8 cellular contexts compared by ENCODE assay signal in genomic region chr3:33717616-33717865, GRCh38. TPM values are rescaled to one million over a fixed set of nuclear protein-coding genes. Genes with fewer than 3 reads are reported as not detected.
DNase-seq lines count a peak whose midpoint lies in the region; ATAC-seq and TF ChIP-seq lines count a peak whose summit lies in the region.

No MANE protein-coding gene starts in this region.

- H3K27ac ChIP-seq in caudate nucleus (ENCODE audit: low read depth, low read length) (peak overlapping the region; percentile 93), left lung (peak overlapping the region; percentile 94 to 98)

- no peaks in the 10 kb centered on the region for H3K27me3 ChIP-seq in left lung

- DNase-seq in activated CD4-positive, alpha-beta T cell treated with anti-CD3 and anti-CD28 coated beads for 1 hour: peak; percentile 33
- no peak for DNase-seq in activated CD4-positive, alpha-beta T cell treated with anti-CD3 and anti-CD28 coated beads for 4 hours
- peak in 17 of 61 donors; percentile 8 to 68 (median 43) for DNase-seq in caudate nucleus (lab: John Stamatoyannopoulos, UW)
- DNase-seq in left lung: peak; percentile 80 to 94
- peak; percentile 21 to 53 (median 26) for DNase-seq in stimulated activated CD4-positive, alpha-beta T cell treated with anti-CD3 and anti-CD28 coated beads, TNF-alpha, amount 100 ng/mL, for 48 hours (ENCODE audit: low read depth in 3 of 3)
- DNase-seq in iPS-NIHi7 (ENCODE audit: extremely low spot score): no peak

- H3K4me3 ChIP-seq in left lung: peak overlapping the region; percentile 67 to 69

- H3K36me3 ChIP-seq in left lung: no peaks in the 10 kb centered on the region

- no peak for TF ChIP-seq CTCF in left lung (IDR thresholded peaks at IDR 0.05)

- intact Hi-C loops in left lung (cut with DNase I): loop anchor here in 1 of 2 donors (10.0 kb wide), 1 partner anchor 83 kb away; no protein-coding TSS in a partner anchor

- ATAC-seq in HG02852 (IDR thresholded peaks at IDR 0.05; ENCODE audit: unreplicated experiment) (peak; percentile 65), left lung (peak; percentile 83)

- no peaks in the 10 kb centered on the region for H3K9me3 ChIP-seq in left lung

- H3K4me1 ChIP-seq in left lung: peaks cover 10 to 14% of the 10 kb centered on the region in 2 donors

TF ChIP-seq in PFSK-1, 5 proteins besides CTCF, POLR2A, EP300 and RAD21:
- no peak for TF ChIP-seq POLR2AphosphoS5 (IDR thresholded peaks at IDR 0.05; ENCODE audit: low read depth, low read length)
- TF ChIP-seq, protein P1, sequence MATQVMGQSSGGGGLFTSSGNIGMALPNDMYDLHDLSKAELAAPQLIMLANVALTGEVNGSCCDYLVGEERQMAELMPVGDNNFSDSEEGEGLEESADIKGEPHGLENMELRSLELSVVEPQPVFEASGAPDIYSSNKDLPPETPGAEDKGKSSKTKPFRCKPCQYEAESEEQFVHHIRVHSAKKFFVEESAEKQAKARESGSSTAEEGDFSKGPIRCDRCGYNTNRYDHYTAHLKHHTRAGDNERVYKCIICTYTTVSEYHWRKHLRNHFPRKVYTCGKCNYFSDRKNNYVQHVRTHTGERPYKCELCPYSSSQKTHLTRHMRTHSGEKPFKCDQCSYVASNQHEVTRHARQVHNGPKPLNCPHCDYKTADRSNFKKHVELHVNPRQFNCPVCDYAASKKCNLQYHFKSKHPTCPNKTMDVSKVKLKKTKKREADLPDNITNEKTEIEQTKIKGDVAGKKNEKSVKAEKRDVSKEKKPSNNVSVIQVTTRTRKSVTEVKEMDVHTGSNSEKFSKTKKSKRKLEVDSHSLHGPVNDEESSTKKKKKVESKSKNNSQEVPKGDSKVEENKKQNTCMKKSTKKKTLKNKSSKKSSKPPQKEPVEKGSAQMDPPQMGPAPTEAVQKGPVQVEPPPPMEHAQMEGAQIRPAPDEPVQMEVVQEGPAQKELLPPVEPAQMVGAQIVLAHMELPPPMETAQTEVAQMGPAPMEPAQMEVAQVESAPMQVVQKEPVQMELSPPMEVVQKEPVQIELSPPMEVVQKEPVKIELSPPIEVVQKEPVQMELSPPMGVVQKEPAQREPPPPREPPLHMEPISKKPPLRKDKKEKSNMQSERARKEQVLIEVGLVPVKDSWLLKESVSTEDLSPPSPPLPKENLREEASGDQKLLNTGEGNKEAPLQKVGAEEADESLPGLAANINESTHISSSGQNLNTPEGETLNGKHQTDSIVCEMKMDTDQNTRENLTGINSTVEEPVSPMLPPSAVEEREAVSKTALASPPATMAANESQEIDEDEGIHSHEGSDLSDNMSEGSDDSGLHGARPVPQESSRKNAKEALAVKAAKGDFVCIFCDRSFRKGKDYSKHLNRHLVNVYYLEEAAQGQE (IDR thresholded peaks at IDR 0.05; ENCODE audit: insufficient read depth in 1 of 2, low read depth in 2 of 2, low read length in 2 of 2): no peak
- TF ChIP-seq FOXP2 (optimal IDR thresholded peaks at IDR 0.05; ENCODE audit: borderline replicate concordance, extremely low read depth, extremely low read length, insufficient read depth): peak; percentile 11
- no peak for TF ChIP-seq TAF1 (IDR thresholded peaks at IDR 0.05; ENCODE audit: borderline replicate concordance, insufficient read depth, low read length)
- TF ChIP-seq SIN3A (IDR thresholded peaks at IDR 0.05; ENCODE audit: borderline replicate concordance, insufficient read depth, low read length): no peak

RNA-seq across cellular contexts. Expression of gene CLASP2, which starts 0.5 kb away (rescaled TPM):
- polyA plus RNA-seq in PFSK-1 (2012; ENCODE audit: insufficient read length, low read depth): 11.4 TPM
- total RNA-seq in left lung: 10 to 100 TPM; 48.4 to 50.6 TPM

Comparison
In these comparisons a context has a peak if more than half of its experiments do, and no peak if none do; other contexts are left out.
1. DNase-seq: peak in activated CD4-positive, alpha-beta T cell treated with anti-CD3 and anti-CD28 coated beads for 1 hour (single experiment), left lung (2 of 2) and stimulated activated CD4-positive, alpha-beta T cell treated with anti-CD3 and anti-CD28 coated beads, TNF-alpha, amount 100 ng/mL, for 48 hours (3 of 3); none in activated CD4-positive, alpha-beta T cell treated with anti-CD3 and anti-CD28 coated beads for 4 hours (0 of 2) and iPS-NIHi7 (single experiment).